Comparison of ENCODE assay signal across 11 cellular contexts in genomic region chr3:65492249-65492648, GRCh38.
"Had no signal": no experiment of that assay in that cellular context is flagged by ENCODE, and none has a peak within 500 bp of the region (broad histone marks: within the 10 kb centered on the region; RNA-seq: fewer than 3 reads in every experiment).

No MANE protein-coding gene starts in this region.

- H3K36me3 ChIP-seq: HAP-1 had no signal

- H2AFZ ChIP-seq: GM23248, GM23338 had no signal

- H3K4me3 Mint-ChIP-seq: GM23338, H9, HFFc6 had no signal

- H3K27ac Mint-ChIP-seq: GM23338, HFFc6 had no signal

- H3K4me3 ChIP-seq: GM23248, GM23338, HAP-1 had no signal

- H3K9me3 ChIP-seq: HAP-1 had no signal

- H3K9ac ChIP-seq: GM23248 had no signal

- H3K4me1 ChIP-seq: HAP-1 had no signal

- H3K27ac ChIP-seq: GM23248 had no signal

- DNase-seq: GM23248, GOT3, H7, H9, HCEC 1CT, HFFc6 had no signal

- H3K4me2 ChIP-seq: GM23338 had no signal

- ATAC-seq: GM23338, HCT116 had no signal

- H3K9me3 Mint-ChIP-seq: GM23338, H9, HFFc6 had no signal

- FAIRE-seq: H1, H54 had no signal
